ENCODE assay signal across 27 cellular contexts in the genomic region with DNA sequence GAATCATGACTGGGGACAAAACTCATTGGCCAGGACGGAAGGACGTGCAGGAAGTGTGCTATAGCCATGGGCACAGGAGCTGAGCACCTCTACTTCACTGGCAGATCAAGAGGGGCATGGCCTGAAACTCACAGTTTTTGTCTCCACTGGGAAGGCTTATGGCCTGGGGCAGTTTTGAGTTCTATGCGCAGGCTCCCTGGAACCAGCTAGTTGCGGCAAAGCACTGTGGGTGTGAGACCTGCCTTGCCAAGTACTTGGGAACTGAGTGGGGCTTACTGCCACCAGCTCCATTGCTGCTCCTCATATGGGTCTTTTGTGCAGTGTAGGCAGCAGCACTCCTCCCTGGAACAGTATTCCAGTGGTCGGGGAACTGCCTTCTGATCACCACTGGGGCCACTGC.
"Had no signal": no experiment of that assay in that cellular context is flagged by ENCODE, and none has a peak within 500 bp of the region (broad histone marks: within the 10 kb centered on the region; RNA-seq: fewer than 3 reads in every experiment).

No MANE protein-coding gene starts in this region.

- H3K4me1 ChIP-seq: esophagus squamous epithelium had no signal

- H3K27me3 ChIP-seq: brain microvascular endothelial cell, esophagus squamous epithelium had no signal

- DNase-seq: activated B cell treated with CpG ODN at 0.5 μM for 24 hours; activated CD4-positive, alpha-beta T cell treated with anti-CD3 and anti-CD28 coated beads for 48 hours; activated CD4-positive, alpha-beta T cell treated with anti-CD3 and anti-CD28 coated beads, Interleukin-2, amount 50 U/mL, for 1 hour; activated CD4-positive, alpha-beta T cell treated with anti-CD3 and anti-CD28 coated beads, Interleukin-2, amount 50 U/mL, for 48 hours; activated CD8-positive, alpha-beta memory T cell treated with anti-CD3 and anti-CD28 coated beads for 24 hours; activated CD8-positive, alpha-beta T cell treated with anti-CD3 and anti-CD28 coated beads for 36 hours; activated effector memory CD4-positive, alpha-beta T cell treated with Interleukin-2 at 50 U/mL for 16 hours; activated gamma-delta T cell treated with Interleukin-2 at 50 U/mL for 16 hours; activated naive CD4-positive, alpha-beta T cell treated with anti-CD3 and anti-CD28 coated beads, Interleukin-2, amount 50 U/mL, for 16 hours; activated naive CD4-positive, alpha-beta T cell treated with Interleukin-2 at 50 U/mL for 16 hours; activated T-cell treated with anti-CD3 and anti-CD28 coated beads, Interleukin-2, amount 50 U/mL, for 4 hours; amniotic stem cell; anterior cingulate cortex; brain microvascular endothelial cell; cortex of kidney; dermis blood vessel endothelial cell; effector CD4-positive, alpha-beta T cell; effector memory CD8-positive, alpha-beta T cell; erythroblast; esophagus squamous epithelium; foreskin melanocyte; T-helper 1 cell; T-helper 17 cell; T1000; WERI-Rb-1 had no signal

- H3K4me3 ChIP-seq: esophagus squamous epithelium had no signal

- H3K27ac ChIP-seq: brain microvascular endothelial cell, esophagus squamous epithelium, WERI-Rb-1 had no signal

- H3K36me3 ChIP-seq: brain microvascular endothelial cell, esophagus squamous epithelium, WERI-Rb-1 had no signal

- ATAC-seq: activated CD4-positive, CD25-positive, alpha-beta regulatory T cell treated with anti-CD3 and anti-CD28 coated beads, Interleukin-2, amount 50 U/mL, for 24 hours; activated CD8-positive, alpha-beta T cell treated with anti-CD3 and anti-CD28 coated beads for 36 hours; activated T-cell treated with anti-CD3 and anti-CD28 coated beads, Interleukin-2, amount 50 U/mL, for 4 hours; activated T-helper 17 cell treated with anti-CD3 and anti-CD28 coated beads, Interleukin-2, amount 50 U/mL, for 72 hours; effector memory CD8-positive, alpha-beta T cell; T-helper 17 cell had no signal
